ENCODE assay signal across 1 cellular context in the genomic region with DNA sequence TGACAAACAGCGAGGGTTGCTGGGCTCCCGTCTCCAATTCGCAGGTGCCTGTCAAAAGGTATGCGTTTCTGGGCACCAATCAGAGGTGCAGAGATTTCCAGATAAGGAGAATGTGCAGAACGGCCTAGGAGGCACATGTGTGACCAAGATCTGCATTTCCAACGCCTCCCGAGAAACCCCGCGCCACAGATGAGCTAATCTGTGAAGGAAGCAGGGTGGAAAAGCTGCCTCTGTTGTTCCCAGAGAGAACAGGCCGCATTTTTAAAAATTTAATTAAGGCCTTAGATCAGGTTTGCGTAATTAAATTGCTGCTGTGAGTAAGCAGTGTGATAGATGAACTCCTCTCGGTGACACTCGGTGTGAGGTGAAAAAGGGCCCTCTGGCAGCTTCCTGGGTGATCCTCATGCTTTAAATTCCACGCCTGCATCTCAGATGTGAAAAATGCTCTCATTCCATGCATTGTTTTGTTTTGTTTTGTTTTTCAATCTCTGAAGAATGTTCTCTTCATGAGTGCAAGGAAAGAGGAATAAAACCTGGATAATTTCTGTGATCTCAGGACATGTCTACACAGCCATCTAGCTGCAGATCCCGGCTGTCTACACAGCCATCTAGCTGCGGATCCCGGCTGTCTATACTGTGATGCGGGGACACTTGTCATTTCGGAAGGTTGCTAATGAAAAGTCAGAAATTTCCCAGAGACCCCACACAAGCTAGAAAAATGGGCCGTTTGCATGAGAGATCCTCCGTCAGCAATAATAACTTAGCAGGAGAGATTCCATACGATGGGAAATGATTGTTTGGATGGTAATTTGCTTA.
TF ChIP-seq lines count a peak whose summit lies in the region.

No MANE protein-coding gene starts in this region.

TF ChIP-seq in HepG2, 621 proteins besides CTCF, POLR2A, EP300 and RAD21:
- TF ChIP-seq, protein P1, sequence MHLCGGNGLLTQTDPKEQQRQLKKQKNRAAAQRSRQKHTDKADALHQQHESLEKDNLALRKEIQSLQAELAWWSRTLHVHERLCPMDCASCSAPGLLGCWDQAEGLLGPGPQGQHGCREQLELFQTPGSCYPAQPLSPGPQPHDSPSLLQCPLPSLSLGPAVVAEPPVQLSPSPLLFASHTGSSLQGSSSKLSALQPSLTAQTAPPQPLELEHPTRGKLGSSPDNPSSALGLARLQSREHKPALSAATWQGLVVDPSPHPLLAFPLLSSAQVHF (CRISPR knock-in tag; IDR thresholded peaks at IDR 0.05): no peak
- no peak for TF ChIP-seq ZNF101 (CRISPR knock-in tag; IDR thresholded peaks at IDR 0.05; ENCODE audit: borderline replicate concordance, low read depth)
- TF ChIP-seq, protein P2, sequence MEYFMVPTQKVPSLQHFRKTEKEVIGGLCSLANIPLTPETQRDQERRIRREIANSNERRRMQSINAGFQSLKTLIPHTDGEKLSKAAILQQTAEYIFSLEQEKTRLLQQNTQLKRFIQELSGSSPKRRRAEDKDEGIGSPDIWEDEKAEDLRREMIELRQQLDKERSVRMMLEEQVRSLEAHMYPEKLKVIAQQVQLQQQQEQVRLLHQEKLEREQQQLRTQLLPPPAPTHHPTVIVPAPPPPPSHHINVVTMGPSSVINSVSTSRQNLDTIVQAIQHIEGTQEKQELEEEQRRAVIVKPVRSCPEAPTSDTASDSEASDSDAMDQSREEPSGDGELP (IDR thresholded peaks at IDR 0.05; ENCODE audit: borderline replicate concordance, low read depth): no peak
- TF ChIP-seq, protein P3, sequence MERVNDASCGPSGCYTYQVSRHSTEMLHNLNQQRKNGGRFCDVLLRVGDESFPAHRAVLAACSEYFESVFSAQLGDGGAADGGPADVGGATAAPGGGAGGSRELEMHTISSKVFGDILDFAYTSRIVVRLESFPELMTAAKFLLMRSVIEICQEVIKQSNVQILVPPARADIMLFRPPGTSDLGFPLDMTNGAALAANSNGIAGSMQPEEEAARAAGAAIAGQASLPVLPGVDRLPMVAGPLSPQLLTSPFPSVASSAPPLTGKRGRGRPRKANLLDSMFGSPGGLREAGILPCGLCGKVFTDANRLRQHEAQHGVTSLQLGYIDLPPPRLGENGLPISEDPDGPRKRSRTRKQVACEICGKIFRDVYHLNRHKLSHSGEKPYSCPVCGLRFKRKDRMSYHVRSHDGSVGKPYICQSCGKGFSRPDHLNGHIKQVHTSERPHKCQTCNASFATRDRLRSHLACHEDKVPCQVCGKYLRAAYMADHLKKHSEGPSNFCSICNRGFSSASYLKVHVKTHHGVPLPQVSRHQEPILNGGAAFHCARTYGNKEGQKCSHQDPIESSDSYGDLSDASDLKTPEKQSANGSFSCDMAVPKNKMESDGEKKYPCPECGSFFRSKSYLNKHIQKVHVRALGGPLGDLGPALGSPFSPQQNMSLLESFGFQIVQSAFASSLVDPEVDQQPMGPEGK (CRISPR knock-in tag; IDR thresholded peaks at IDR 0.05): no peak
- TF ChIP-seq MAF1 (CRISPR knock-in tag; IDR thresholded peaks at IDR 0.05; ENCODE audit: borderline replicate concordance): no peak
- no peak for TF ChIP-seq PTBP1 (IDR thresholded peaks at IDR 0.05; ENCODE audit: low read depth, low read length, poor library complexity, severe bottlenecking)
- no peak for TF ChIP-seq ADNP (CRISPR knock-in tag; IDR thresholded peaks at IDR 0.05)
- no peak for TF ChIP-seq GZF1 (CRISPR knock-in tag; IDR thresholded peaks at IDR 0.05)
- no peak for TF ChIP-seq ONECUT2 (CRISPR knock-in tag; IDR thresholded peaks at IDR 0.05)
- no peak for TF ChIP-seq REL (CRISPR knock-in tag; conservative IDR thresholded peaks at IDR 0.05)
- no peak for TF ChIP-seq TRIM24 (CRISPR knock-in tag; IDR thresholded peaks at IDR 0.05)
- no peak for TF ChIP-seq KLF11 (CRISPR knock-in tag; IDR thresholded peaks at IDR 0.05)
- TF ChIP-seq MAFF (IDR thresholded peaks at IDR 0.05; ENCODE audit: low read depth, low read length): no peak
- no peak for TF ChIP-seq KAT2B (IDR thresholded peaks at IDR 0.05; ENCODE audit: borderline replicate concordance, low read depth, low read length)
- TF ChIP-seq ZNF232 (CRISPR knock-in tag; IDR thresholded peaks at IDR 0.05; ENCODE audit: borderline replicate concordance): no peak
